In genomic region chr10:54137396-54137795, GRCh38 we compare ENCODE assay signal across 9 cellular contexts.
"Had no signal": no experiment of that assay in that cellular context is flagged by ENCODE, and none has a peak within 500 bp of the region (broad histone marks: within the 10 kb centered on the region; RNA-seq: fewer than 3 reads in every experiment).

No MANE protein-coding gene starts in this region.

- ATAC-seq: HepG2, K562 had no signal

- H3K4me2 ChIP-seq: KMS-11 had no signal

- H3K4me3 Mint-ChIP-seq: IgD-negative memory B cell had no signal

- H3K4me3 ChIP-seq: K562 had no signal

- H3K27me3 Mint-ChIP-seq: IgD-negative memory B cell had no signal

- H3K9ac ChIP-seq: KMS-11 had no signal

- DNase-seq: IMR-90, KBM-7, KG1 had no signal

- H3K27ac Mint-ChIP-seq: IgD-negative memory B cell had no signal

- H3K27ac ChIP-seq: HL-60, KMS-11 had no signal

- H3K36me3 Mint-ChIP-seq: IgD-negative memory B cell had no signal

- H3K4me1 Mint-ChIP-seq: IgD-negative memory B cell had no signal

- FAIRE-seq: HepG2, HTR-8/SVneo, K562 had no signal
